14 cellular contexts compared by ENCODE assay signal in genomic region chr12:122928033-122928890, GRCh38.
"Had no signal": no experiment of that assay in that cellular context is flagged by ENCODE, and none has a peak within 500 bp of the region (broad histone marks: within the 10 kb centered on the region; RNA-seq: fewer than 3 reads in every experiment).

No MANE protein-coding gene starts in this region.

- H3K36me3 Mint-ChIP-seq: immature natural killer cell, natural killer cell had no signal

- H3K27ac Mint-ChIP-seq: activated CD4-positive, alpha-beta T cell treated with anti-CD3 and anti-CD28 coated beads, Interleukin-2, amount 10 ng/mL, durations not matched to agents 24 days and 14 days; activated naive CD4-positive, alpha-beta T cell treated with anti-CD3 and anti-CD28 coated beads, Interleukin-2, amount 50 U/mL, for 24 hours; natural killer cell had no signal

- H3K4me3 ChIP-seq: breast epithelium, esophagus muscularis mucosa, ovary, thyroid gland had no signal

- H3K4me1 Mint-ChIP-seq: activated CD4-positive, alpha-beta T cell treated with anti-CD3 and anti-CD28 coated beads, Interleukin-2, amount 10 ng/mL, durations not matched to agents 24 days and 14 days; activated naive CD4-positive, alpha-beta T cell treated with anti-CD3 and anti-CD28 coated beads, Interleukin-2, amount 50 U/mL, for 24 hours had no signal

- H3K27ac ChIP-seq: breast epithelium, esophagus muscularis mucosa, ovary, thyroid gland, VCaP had no signal

- H3K36me3 ChIP-seq: breast epithelium, ovary, thyroid gland had no signal

- H3K4me3 Mint-ChIP-seq: activated CD4-positive, alpha-beta T cell treated with anti-CD3 and anti-CD28 coated beads, Interleukin-2, amount 10 ng/mL, durations not matched to agents 24 days and 14 days; activated naive CD4-positive, alpha-beta T cell treated with anti-CD3 and anti-CD28 coated beads, Interleukin-2, amount 50 U/mL, for 24 hours; immature natural killer cell; natural killer cell had no signal

- H3K27me3 ChIP-seq: breast epithelium, esophagus muscularis mucosa, ovary, thyroid gland had no signal

- H3K9me3 Mint-ChIP-seq: activated CD4-positive, alpha-beta T cell treated with anti-CD3 and anti-CD28 coated beads, Interleukin-2, amount 10 ng/mL, durations not matched to agents 24 days and 14 days; activated naive CD4-positive, alpha-beta T cell treated with anti-CD3 and anti-CD28 coated beads, Interleukin-2, amount 50 U/mL, for 24 hours; immature natural killer cell; natural killer cell had no signal

- H3K9me3 ChIP-seq: breast epithelium, esophagus muscularis mucosa, ovary, thyroid gland had no signal

- H3K27me3 Mint-ChIP-seq: activated naive CD4-positive, alpha-beta T cell treated with anti-CD3 and anti-CD28 coated beads, Interleukin-2, amount 50 U/mL, for 24 hours had no signal

- DNase-seq: activated CD4-positive, alpha-beta T cell treated with anti-CD3 and anti-CD28 coated beads, Interleukin-2, amount 10 ng/mL, durations not matched to agents 24 days and 14 days; activated effector memory CD4-positive, alpha-beta T cell treated with Interleukin-2 at 50 U/mL for 16 hours; immature natural killer cell; left cardiac atrium; natural killer cell; ovary; stimulated activated CD4-positive, alpha-beta T cell treated with anti-CD3 and anti-CD28 coated beads, Interleukin-4, amount 100 ng/mL, for 1 hour; stimulated activated CD8-positive, alpha-beta memory T cell treated with anti-CD3 and anti-CD28 coated beads, Interleukin-4, amount 100 ng/mL, for 48 hours; T1000; thyroid gland had no signal

- H3K4me1 ChIP-seq: breast epithelium, esophagus muscularis mucosa, thyroid gland had no signal

- ATAC-seq: left cardiac atrium, natural killer cell had no signal
